ENCODE assay signal across 8 cellular contexts in genomic region chr5:56950626-56951130, GRCh38. TPM values are rescaled to one million over a fixed set of nuclear protein-coding genes. Genes with fewer than 3 reads are reported as not detected.
DNase-seq lines count a peak whose midpoint lies in the region; ATAC-seq and TF ChIP-seq lines count a peak whose summit lies in the region.

No MANE protein-coding gene starts in this region.

- intact Hi-C loops in activated CD4-positive, alpha-beta T cell treated with anti-CD3 and anti-CD28 coated beads, Interleukin-2, amount 10 ng/mL, durations not matched to agents 24 days and 14 days (cut with micrococcal nuclease): loop anchor here (5.0 kb wide), 1 partner anchor 167 kb away; no protein-coding TSS in a partner anchor
- intact Hi-C loops in colonic mucosa (cut with DNase I): no loop called here

- H3K9me3 Mint-ChIP-seq in activated CD4-positive, alpha-beta T cell treated with anti-CD3 and anti-CD28 coated beads, Interleukin-2, amount 10 ng/mL, durations not matched to agents 24 days and 14 days: no peaks in the 10 kb centered on the region

- ATAC-seq in GM21825 (IDR thresholded peaks at IDR 0.05; ENCODE audit: unreplicated experiment) (peak; percentile 50), HG03025 (IDR thresholded peaks at IDR 0.05; ENCODE audit: low FRiP score, unreplicated experiment) (no peak)

- peak; percentile 73 for DNase-seq in EL
- DNase-seq in M059J (ENCODE audit: low read depth): peak; percentile 67
- DNase-seq in activated CD4-positive, alpha-beta T cell treated with anti-CD3 and anti-CD28 coated beads, Interleukin-2, amount 10 ng/mL, durations not matched to agents 24 days and 14 days: peak; percentile 87
- peak; percentile 69 for DNase-seq in colonic mucosa
- peak; percentile 30 to 51 for DNase-seq in stimulated activated CD4-positive, alpha-beta T cell treated with anti-CD3 and anti-CD28 coated beads, Interleukin-1b, Interleukin-23, amount 100 ng/mL, for 4 hours (ENCODE audit: low read depth in 2 of 2)

- peaks cover 5% of the 10 kb centered on the region for H3K4me1 ChIP-seq in colonic mucosa

- H3K27ac Mint-ChIP-seq in activated CD4-positive, alpha-beta T cell treated with anti-CD3 and anti-CD28 coated beads, Interleukin-2, amount 10 ng/mL, durations not matched to agents 24 days and 14 days: peak overlapping the region; percentile 90

- peaks cover 28% of the 10 kb centered on the region for H3K27me3 Mint-ChIP-seq in activated CD4-positive, alpha-beta T cell treated with anti-CD3 and anti-CD28 coated beads, Interleukin-2, amount 10 ng/mL, durations not matched to agents 24 days and 14 days

- H3K9ac ChIP-seq in colonic mucosa (ENCODE audit: low read depth in 2 of 2, low read length in 2 of 2): peak overlapping the region; percentile 88 to 96

- H3K4me1 Mint-ChIP-seq in activated CD4-positive, alpha-beta T cell treated with anti-CD3 and anti-CD28 coated beads, Interleukin-2, amount 10 ng/mL, durations not matched to agents 24 days and 14 days: peaks cover 20% of the 10 kb centered on the region

- H3K27ac ChIP-seq in colonic mucosa (peak overlapping the region; percentile 68), layer of hippocampus (ENCODE audit: low read depth, low read length) (peak overlapping the region; percentile 75)

- H3K4me3 Mint-ChIP-seq in activated CD4-positive, alpha-beta T cell treated with anti-CD3 and anti-CD28 coated beads, Interleukin-2, amount 10 ng/mL, durations not matched to agents 24 days and 14 days: peak overlapping the region; percentile 98

- H3K36me3 Mint-ChIP-seq in activated CD4-positive, alpha-beta T cell treated with anti-CD3 and anti-CD28 coated beads, Interleukin-2, amount 10 ng/mL, durations not matched to agents 24 days and 14 days (ENCODE audit: low read depth): peaks cover 18% of the 10 kb centered on the region

- no peaks in the 10 kb centered on the region for H3K9me3 ChIP-seq in colonic mucosa

- H3K27me3 ChIP-seq in colonic mucosa: no peaks in the 10 kb centered on the region
- H3K27me3 ChIP-seq in layer of hippocampus (ENCODE audit: control insufficient read depth, insufficient read depth, low read length): no peaks in the 10 kb centered on the region

- peak overlapping the region; percentile 83 for H3K4me3 ChIP-seq in colonic mucosa

- no peak for TF ChIP-seq CTCF in colonic mucosa (IDR thresholded peaks at IDR 0.05)

- peaks cover 8% of the 10 kb centered on the region for H3K36me3 ChIP-seq in colonic mucosa

RNA-seq across cellular contexts. Expression of gene MIER3, which starts 1.2 kb away (rescaled TPM):
- 49.3 and 92.7 TPM in 2 replicates for total RNA-seq in M059J (2014; rRNA removed; shearing (Covaris generic))
- 35.4 and 37.6 TPM in 2 replicates for total RNA-seq in activated CD4-positive, alpha-beta T cell treated with anti-CD3 and anti-CD28 coated beads, Interleukin-2, amount 10 ng/mL, durations not matched to agents 24 days and 14 days
- total RNA-seq in colonic mucosa: 100 to 1,000 TPM in 1 of 2 donors, 10 to 100 TPM in 1; 56.0 to 112 TPM

RNA-seq across cellular contexts. Expression of gene SETD9, which starts 41.3 kb away (rescaled TPM):
- 10.4 and 16.4 TPM in 2 replicates for total RNA-seq in M059J (2014; rRNA removed; shearing (Covaris generic))
- total RNA-seq in activated CD4-positive, alpha-beta T cell treated with anti-CD3 and anti-CD28 coated beads, Interleukin-2, amount 10 ng/mL, durations not matched to agents 24 days and 14 days: 15.9 and 17.0 TPM in 2 replicates
- total RNA-seq in colonic mucosa: 10 to 100 TPM in 1 of 2 donors, 1 to 10 TPM in 1; 7.6 to 18.5 TPM
